ENCODE assay signal across 1 cellular context in the genomic region with DNA sequence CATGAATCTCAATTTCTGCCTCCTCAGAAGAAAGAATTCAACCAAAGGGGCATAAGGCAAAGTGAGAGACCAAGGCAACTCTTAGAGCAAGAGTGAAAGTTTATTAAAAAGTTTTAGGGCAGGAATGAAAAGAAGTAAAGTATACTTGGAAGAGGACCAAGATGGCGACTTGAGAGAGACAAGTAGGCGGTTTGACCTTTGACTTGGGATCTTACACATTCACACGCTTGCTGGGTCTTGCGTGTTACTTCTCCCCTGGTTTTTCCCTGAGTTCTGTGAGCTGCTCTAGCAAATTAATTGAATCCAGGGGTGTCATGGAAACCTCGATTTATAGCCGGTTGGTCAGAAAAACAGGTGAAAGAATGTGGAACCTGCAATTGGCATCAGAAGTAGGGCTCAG.
A peak's percentile ranks its signal among the peaks of the same experiment; 100 is the strongest.
TF ChIP-seq lines count a peak whose summit lies in the region.

No MANE protein-coding gene starts in this region.

TF ChIP-seq in HepG2, 621 proteins besides CTCF, POLR2A, EP300 and RAD21:
- peak; percentile 77; the same call in 1 of the 2 replicates for TF ChIP-seq ZBTB33 (CRISPR knock-in tag; IDR thresholded peaks at IDR 0.05)
- TF ChIP-seq ZNF629 (CRISPR knock-in tag; conservative IDR thresholded peaks at IDR 0.05): no peak
